In genomic region chr1:12457771-12458170, GRCh38 we compare ENCODE assay signal across 9 cellular contexts.
DNase-seq lines count a peak whose midpoint lies in the region; ATAC-seq and TF ChIP-seq lines count a peak whose summit lies in the region.
"Had no signal": no experiment of that assay in that cellular context is flagged by ENCODE, and none has a peak within 500 bp of the region (broad histone marks: within the 10 kb centered on the region; RNA-seq: fewer than 3 reads in every experiment).

No MANE protein-coding gene starts in this region.

- no peaks in the 10 kb centered on the region for H3K27me3 ChIP-seq in mesenchymal stem cell (ENCODE audit: control insufficient read depth in 1 of 2, insufficient read depth in 1 of 2, low read length in 2 of 2)
- H3K27me3 ChIP-seq in tibial artery: no peaks in the 10 kb centered on the region

- peaks cover 6% of the 10 kb centered on the region for H3K27me3 Mint-ChIP-seq in HFFc6 (ENCODE audit: insufficient read depth)

- DNase-seq in HFFc6 (no peak), coronary artery (ENCODE audit: low spot score) (no peak), mesenchymal stem cell (no peak), tibial artery (peak; percentile 73 to 78), Kasumi-1 (lab: John Stamatoyannopoulos, UW) (no peak), NCI-H226 (no peak)
- DNase-seq: activated naive CD4-positive, alpha-beta T cell treated with Interleukin-2 at 50 U/mL for 16 hours; posterior cingulate gyrus had no signal

- intact Hi-C loops in tibial artery (cut with DNase I; ENCODE audit: low total_unique reads): loop anchor here (10.0 kb wide), 1 partner anchor 157 kb away; the partner anchor contains the start of gene DHRS3

- H2BK12ac ChIP-seq in mesenchymal stem cell (ENCODE audit: low read length in 2 of 2): no peak overlapping the region

- no peak for ATAC-seq in HG02759 (IDR thresholded peaks at IDR 0.05; ENCODE audit: unreplicated experiment)

- H2BK15ac ChIP-seq in mesenchymal stem cell (ENCODE audit: low read depth, poor library complexity, severe bottlenecking): no peak overlapping the region

- H2BK5ac ChIP-seq in mesenchymal stem cell (ENCODE audit: low read depth, low read length, poor library complexity, severe bottlenecking): no peak overlapping the region

- H3K14ac ChIP-seq in mesenchymal stem cell (ENCODE audit: low read length in 2 of 2): no peak overlapping the region

- H3K27ac Mint-ChIP-seq in HFFc6: peak overlapping the region; percentile 36; the same call in 1 of the 2 replicates

- H3K23ac ChIP-seq in mesenchymal stem cell (ENCODE audit: low read length in 2 of 2): no peak overlapping the region

- H3K4me2 ChIP-seq in mesenchymal stem cell (ENCODE audit: low read length, poor library complexity, severe bottlenecking): no peak overlapping the region

- H2AK5ac ChIP-seq in mesenchymal stem cell (ENCODE audit: low read length, severe bottlenecking): no peak overlapping the region

- no peak overlapping the region for H3K18ac ChIP-seq in mesenchymal stem cell (ENCODE audit: low read depth in 1 of 2, low read length in 2 of 2)

- peak overlapping the region; percentile 34 for H3K9ac ChIP-seq in mesenchymal stem cell (ENCODE audit: low read length)

- H4K8ac ChIP-seq in mesenchymal stem cell (ENCODE audit: low read length): no peak overlapping the region

- H3K9me3 ChIP-seq in mesenchymal stem cell (ENCODE audit: control insufficient read depth, low read length) (no peaks in the 10 kb centered on the region), tibial artery (no peaks in the 10 kb centered on the region)

- peaks cover 31% of the 10 kb centered on the region for H3K36me3 Mint-ChIP-seq in HFFc6 (ENCODE audit: low read depth)

- H3K4me3 Mint-ChIP-seq in HFFc6: no peak overlapping the region

- 97% methylated on average over 4 of the region's 4 CpGs for WGBS in mesenchymal stem cell

- no peak overlapping the region for H2AFZ ChIP-seq in mesenchymal stem cell (ENCODE audit: low read depth, low read length)

- H3K36me3 ChIP-seq in mesenchymal stem cell (ENCODE audit: control insufficient read depth in 1 of 2, insufficient read depth in 2 of 2, low read depth in 1 of 2, low read length in 2 of 2): peaks cover 6 to 8% of the 10 kb centered on the region in 2 experiments
- peaks cover 0 to 4% (median 0%) of the 10 kb centered on the region in 3 donors for H3K36me3 ChIP-seq in tibial artery

- H3K27ac ChIP-seq in coronary artery: peak overlapping the region; percentile 74 to 94
- no peak overlapping the region for H3K27ac ChIP-seq in mesenchymal stem cell (ENCODE audit: low read length, poor library complexity, severe bottlenecking)
- H3K27ac ChIP-seq in tibial artery: peak overlapping the region; percentile 78 to 86

- no peak overlapping the region for H2BK120ac ChIP-seq in mesenchymal stem cell (ENCODE audit: low read depth, low read length)

- no peaks in the 10 kb centered on the region for H3K9me3 Mint-ChIP-seq in HFFc6

- TF ChIP-seq CTCF in HFFc6 (IDR thresholded peaks at IDR 0.05) (no peak), coronary artery (IDR thresholded peaks at IDR 0.05) (no peak), tibial artery (IDR thresholded peaks at IDR 0.05) (no peak)

- no peak overlapping the region for H3K4me3 ChIP-seq in coronary artery
- H3K4me3 ChIP-seq in mesenchymal stem cell (ENCODE audit: insufficient read depth in 1 of 2, low read depth in 1 of 2, low read length in 2 of 2): no peak overlapping the region
- no peak overlapping the region for H3K4me3 ChIP-seq in tibial artery

- no peak overlapping the region for H3K4ac ChIP-seq in mesenchymal stem cell (ENCODE audit: low read depth in 1 of 2, low read length in 2 of 2)

- peaks cover 5% of the 10 kb centered on the region for H3K79me1 ChIP-seq in mesenchymal stem cell (replicated peaks; ENCODE audit: low read length, poor library complexity, severe bottlenecking)

- no peak overlapping the region for H4K91ac ChIP-seq in mesenchymal stem cell (ENCODE audit: low read length)

- peaks cover 21% of the 10 kb centered on the region for H3K4me1 ChIP-seq in mesenchymal stem cell (ENCODE audit: control insufficient read depth, insufficient read depth, low read depth, low read length)
- H3K4me1 ChIP-seq in tibial artery: peaks cover 11 to 96% (median 80%) of the 10 kb centered on the region in 4 donors

- H3K4me1 Mint-ChIP-seq in HFFc6 (ENCODE audit: low read depth): peaks cover 72% of the 10 kb centered on the region

Comparison
In these comparisons a context has a peak if more than half of its experiments do, and no peak if none do; other contexts are left out.
1. DNase-seq: peak in tibial artery (2 of 2); none in HFFc6 (single experiment), coronary artery (single experiment), mesenchymal stem cell (single experiment), Kasumi-1 (0 of 2) and NCI-H226 (single experiment).